8 cellular contexts compared by ENCODE assay signal in the genomic region with DNA sequence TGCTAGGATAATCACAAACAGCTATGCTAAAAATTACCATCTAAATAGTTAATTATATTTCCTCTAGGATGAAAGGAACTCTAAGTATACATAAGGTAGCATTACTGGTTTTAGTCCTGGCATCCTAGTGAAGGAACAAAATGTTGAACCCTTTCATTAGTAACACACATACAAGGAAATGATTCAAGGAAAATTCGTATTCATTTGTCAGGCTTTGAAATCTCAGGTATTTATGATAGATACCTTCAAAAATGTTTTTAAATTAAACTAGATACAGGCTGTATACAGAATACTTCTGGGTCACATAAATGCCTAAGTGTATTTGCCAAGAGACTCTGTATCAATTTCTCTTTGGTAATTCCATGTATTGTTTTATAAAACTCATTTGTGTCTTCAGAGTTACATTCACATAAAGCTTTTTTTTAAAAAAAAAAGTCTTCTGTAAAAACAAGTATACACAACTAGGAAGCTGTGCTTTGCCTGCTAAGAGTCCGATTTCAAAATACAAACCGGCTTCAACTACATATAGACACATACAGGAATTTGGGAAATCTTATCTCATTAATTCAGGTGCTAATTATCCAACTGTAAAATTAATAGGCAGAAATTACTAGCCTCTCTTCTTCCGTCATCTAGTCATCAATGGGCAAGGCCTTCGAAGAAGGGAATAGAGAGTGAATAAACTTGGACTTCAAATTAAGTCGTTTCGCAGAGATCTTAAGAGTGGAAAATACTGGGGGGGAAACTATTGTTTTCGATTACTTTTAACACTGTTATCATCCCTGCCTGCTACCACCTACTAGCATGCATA. TPM values are rescaled to one million over a fixed set of nuclear protein-coding genes. Genes with fewer than 3 reads are reported as not detected.
DNase-seq lines count a peak whose midpoint lies in the region; ATAC-seq and TF ChIP-seq lines count a peak whose summit lies in the region.

No MANE protein-coding gene starts in this region.

- no peak overlapping the region for H2AFZ ChIP-seq in fibroblast of lung (ENCODE audit: low read length)

- H3K36me3 ChIP-seq in fibroblast of lung (ENCODE audit: control insufficient read depth, insufficient read depth, low read length) (no peaks in the 10 kb centered on the region), sigmoid colon (no peaks in the 10 kb centered on the region)

- no peaks in the 10 kb centered on the region for H3K4me1 ChIP-seq in fibroblast of lung (ENCODE audit: control insufficient read depth, extremely low read depth, insufficient read depth, low read length)
- H3K4me1 ChIP-seq in sigmoid colon = peaks cover 0 to 47% (median 42%) of the 10 kb centered on the region in 4 donors

- H3K4me2 ChIP-seq in fibroblast of lung (ENCODE audit: extremely low read depth, insufficient read depth, low read length) = peak overlapping the region; percentile 82

- H3K4me3 ChIP-seq in GM12875 (ENCODE audit: low read depth, low read length) (peak overlapping the region; percentile 82), fibroblast of lung (replicated peaks in 1 of 4; ENCODE audit: control extremely low read depth in 1 of 4, insufficient read depth in 1 of 4, low read depth in 3 of 4, low read length in 4 of 4) (peak overlapping the region; percentile 85 to 93 (median 89)), sigmoid colon (peak overlapping the region; percentile 91 to 99 (median 95))

- no peaks in the 10 kb centered on the region for H4K20me1 ChIP-seq in fibroblast of lung (ENCODE audit: control insufficient read depth, extremely low read depth, insufficient read depth, low read length)

- ATAC-seq in HG03097 (IDR thresholded peaks at IDR 0.05; ENCODE audit: low FRiP score, unreplicated experiment) = no peak

- TF ChIP-seq EP300 in sigmoid colon (IDR thresholded peaks at IDR 0.05) = no peak

- H3K27ac ChIP-seq in fibroblast of lung (ENCODE audit: insufficient read depth, low read length) (peak overlapping the region; percentile 75), sigmoid colon (peak overlapping the region; percentile 91 to 95 (median 93))

- H3K27me3 ChIP-seq in fibroblast of lung (ENCODE audit: control insufficient read depth, insufficient read depth, low read length) = no peaks in the 10 kb centered on the region
- no peaks in the 10 kb centered on the region for H3K27me3 ChIP-seq in sigmoid colon

- TF ChIP-seq CTCF in GM12875 (IDR thresholded peaks at IDR 0.05; ENCODE audit: borderline replicate concordance, insufficient read depth, low read depth, low read length) (no peak), fibroblast of lung (conservative IDR thresholded peaks at IDR 0.05 in 1 of 2, IDR thresholded peaks at IDR 0.05 in 1 of 2; ENCODE audit: low read depth in 1 of 2, low read length in 2 of 2) (no peak), sigmoid colon (IDR thresholded peaks at IDR 0.05) (no peak), GM13976 (IDR thresholded peaks at IDR 0.05; ENCODE audit: borderline replicate concordance, control extremely low read depth, extremely low read depth, insufficient read depth, missing control alignments) (no peak)

- intact Hi-C loops in sigmoid colon (cut with DNase I) = loop anchor here (5.0 to 10.0 kb wide), 6 partner anchors 112 to 1310 kb away; a partner anchor contains a TSS

- peak; percentile 56 for DNase-seq in RKO (ENCODE audit: low spot score)
- peak; percentile 16 to 17 for DNase-seq in fibroblast of lung (ENCODE audit: low read depth in 2 of 2)
- DNase-seq in sigmoid colon = no peak
- no peak for DNase-seq in ecto neural progenitor cell (ENCODE audit: low spot score)
- no peak for DNase-seq in T-helper 9 cell
- DNase-seq in GM13976 (ENCODE audit: low spot score) = no peak

- peaks cover 51% of the 10 kb centered on the region for H3K79me2 ChIP-seq in fibroblast of lung (ENCODE audit: control insufficient read depth, insufficient read depth, low read length)

- 5 to 12% methylated on average over 8 of the region's 8 CpGs for WGBS in sigmoid colon, 2 donors

- H3K9me3 ChIP-seq in fibroblast of lung (ENCODE audit: control insufficient read depth, insufficient read depth, low read depth, low read length) = no peaks in the 10 kb centered on the region
- H3K9me3 ChIP-seq in sigmoid colon = no peaks in the 10 kb centered on the region

- peak overlapping the region; percentile 37 for H3K9ac ChIP-seq in fibroblast of lung (ENCODE audit: insufficient read depth, low read length)

- in situ Hi-C loops in GM13976 (cut with MboI; ENCODE audit: low sequenced_read_pairs, unreplicated experiment) = no loop called here

- TF ChIP-seq POLR2A in sigmoid colon (IDR thresholded peaks at IDR 0.05) = no peak

RNA-seq across cellular contexts. Expression of a gene that starts 1.3 kb away (rescaled TPM):
- total RNA-seq in fibroblast of lung = 42.1 and 44.3 TPM in 2 replicates
- polyA plus RNA-seq in fibroblast of lung = 24.0 and 25.7 TPM in 2 replicates
- 15.7 and 19.8 TPM in 2 replicates for polyA plus RNA-seq in fibroblast of lung (2012)
- 36.1 and 44.7 TPM in 2 replicates for polyA minus RNA-seq in fibroblast of lung (ENCODE audit: low replicate concordance)
- 10 to 100 TPM; 34.1 to 47.6 (median 41.2) TPM for total RNA-seq in sigmoid colon
- 10 to 100 TPM in 1 of 3 donors, 1 to 10 TPM in 2; 7.2 to 11.8 (median 9.5) TPM for polyA plus RNA-seq in sigmoid colon

Comparison
In these comparisons a context has a peak if more than half of its experiments do, and no peak if none do; other contexts are left out.
1. DNase-seq: peak in RKO (single experiment) and fibroblast of lung (2 of 2); none in sigmoid colon (single experiment), ecto neural progenitor cell (single experiment), T-helper 9 cell (single experiment) and GM13976 (single experiment).
2. Peak in every context shown above with its lines, with median percentiles within 50 percentile points of each other: H3K4me3 ChIP-seq.